ENCODE assay signal across 9 cellular contexts in genomic region chr19:46967578-46968018, GRCh38. TPM values are rescaled to one million over a fixed set of nuclear protein-coding genes. Genes with fewer than 3 reads are reported as not detected.
DNase-seq lines count a peak whose midpoint lies in the region; ATAC-seq and TF ChIP-seq lines count a peak whose summit lies in the region.
"Had no signal": no experiment of that assay in that cellular context is flagged by ENCODE, and none has a peak within 500 bp of the region (broad histone marks: within the 10 kb centered on the region; RNA-seq: fewer than 3 reads in every experiment).

No MANE protein-coding gene starts in this region.

- H3K27ac Mint-ChIP-seq in naive B cell = peak overlapping the region in 4 of 6 donors; percentile 10 to 81 (median 66)

- no peaks in the 10 kb centered on the region for H3K9me3 Mint-ChIP-seq in naive B cell

- intact Hi-C loops in colonic mucosa (cut with DNase I) = no loop called here

- peak overlapping the region in 7 of 11 experiments; percentile 10 to 60 (median 40); a peak in 7 of 22 replicates for H3K9ac ChIP-seq in BLaER1 treated with 17β-estradiol and CSF1 and Interleukin-3, amounts not matched to agents 10 nM and 100 nM
- H3K9ac ChIP-seq in colonic mucosa (ENCODE audit: low read depth in 2 of 2, low read length in 2 of 2) = peak overlapping the region in 1 of 2 donors; percentile 52

- DNase-seq in MV-4-11 (lab: John Stamatoyannopoulos, UW) (peak; percentile 59), colonic mucosa (peak; percentile 68), naive B cell (no peak), amniotic stem cell (lab: John Stamatoyannopoulos, UW) (no peak), foreskin keratinocyte (no peak), KG1 (lab: John Stamatoyannopoulos, UW) (no peak)
- DNase-seq in stimulated activated CD4-positive, alpha-beta T cell treated with anti-CD3 and anti-CD28 coated beads, Interleukin-2, amount 100 ng/mL, for 48 hours = no peak

- H3K36me3 Mint-ChIP-seq in naive B cell = peaks cover 10 to 17% of the 10 kb centered on the region in 2 donors

- no peak overlapping the region for H3K4me3 ChIP-seq in BLaER1 treated with 17β-estradiol and CSF1 and Interleukin-3, amounts not matched to agents 10 nM and 100 nM
- H3K4me3 ChIP-seq in colonic mucosa = no peak overlapping the region

- no peak overlapping the region for H3K4me3 Mint-ChIP-seq in naive B cell

- peak overlapping the region; percentile 53 to 82 (median 70) for H3K4me2 ChIP-seq in BLaER1 treated with 17β-estradiol and CSF1 and Interleukin-3, amounts not matched to agents 10 nM and 100 nM

- ATAC-seq in naive B cell (ENCODE audit: low read depth in 2 of 2) = no peak
- ATAC-seq in foreskin keratinocyte = no peak

- peak overlapping the region in 10 of 11 experiments; percentile 16 to 59 (median 46); a peak in 17 of 22 replicates for H3K27ac ChIP-seq in BLaER1 treated with 17β-estradiol and CSF1 and Interleukin-3, amounts not matched to agents 10 nM and 100 nM
- H3K27ac ChIP-seq in colonic mucosa (peak overlapping the region; percentile 60), foreskin keratinocyte (no peak overlapping the region)

- H3K4me1 Mint-ChIP-seq in naive B cell = peaks cover 10 to 21% (median 18%) of the 10 kb centered on the region in 3 donors

- peaks cover 42 to 97% (median 64%) of the 10 kb centered on the region in 11 experiments; a peak in 20 of 22 replicates for H4K20me1 ChIP-seq in BLaER1 treated with 17β-estradiol and CSF1 and Interleukin-3, amounts not matched to agents 10 nM and 100 nM

- H3K9me3 ChIP-seq in BLaER1 treated with 17β-estradiol and CSF1 and Interleukin-3, amounts not matched to agents 10 nM and 100 nM (replicated peaks in 1 of 11) = no peaks in the 10 kb centered on the region
- no peaks in the 10 kb centered on the region for H3K9me3 ChIP-seq in colonic mucosa

- H3K36me3 ChIP-seq in BLaER1 treated with 17β-estradiol and CSF1 and Interleukin-3, amounts not matched to agents 10 nM and 100 nM = peaks cover 25 to 77% (median 53%) of the 10 kb centered on the region in 11 experiments
- H3K36me3 ChIP-seq in colonic mucosa = no peaks in the 10 kb centered on the region

- no peaks in the 10 kb centered on the region for H3K27me3 ChIP-seq in BLaER1 treated with 17β-estradiol and CSF1 and Interleukin-3, amounts not matched to agents 10 nM and 100 nM
- H3K27me3 ChIP-seq in colonic mucosa (no peaks in the 10 kb centered on the region), foreskin keratinocyte (no peaks in the 10 kb centered on the region)

- peaks cover 30 to 55% (median 38%) of the 10 kb centered on the region in 10 experiments for H3K4me1 ChIP-seq in BLaER1 treated with 17β-estradiol and CSF1 and Interleukin-3, amounts not matched to agents 10 nM and 100 nM
- no peaks in the 10 kb centered on the region for H3K4me1 ChIP-seq in colonic mucosa
- H3K4me1 ChIP-seq in foreskin keratinocyte = no peaks in the 10 kb centered on the region

- H3K27me3 Mint-ChIP-seq in naive B cell = no peaks in the 10 kb centered on the region

- TF ChIP-seq CTCF in colonic mucosa (IDR thresholded peaks at IDR 0.05) (no peak), foreskin keratinocyte (conservative IDR thresholded peaks at IDR 0.05) (no peak)

RNA-seq across cellular contexts. Expression of gene NPAS1, which starts 52.0 kb away (rescaled TPM):
- under 1 TPM; 0.35 to 0.64 TPM for total RNA-seq in colonic mucosa
- polyA plus RNA-seq in naive B cell (ENCODE audit: low read depth in 6 of 6) = under 1 TPM in 4 of 6 donors, not detected in 2; 0.19 to 0.61 (median 0.40) TPM
- total RNA-seq in foreskin keratinocyte = 0.35 and 0.44 TPM in 2 replicates
- 0.49 and 0.68 TPM in 2 replicates for polyA plus RNA-seq in foreskin keratinocyte
- total RNA-seq: mesenteric fat pad had no signal

Comparison
In these comparisons a context has a peak if more than half of its experiments do, and no peak if none do; other contexts are left out.
1. DNase-seq: peak in MV-4-11 (single experiment) and colonic mucosa (single experiment); none in naive B cell (single experiment), amniotic stem cell (single experiment), stimulated activated CD4-positive, alpha-beta T cell treated with anti-CD3 and anti-CD28 coated beads, Interleukin-2, amount 100 ng/mL, for 48 hours (0 of 2), foreskin keratinocyte (0 of 2) and KG1 (single experiment).